In genomic region chr6:76262240-76262639, GRCh38 we compare ENCODE assay signal across 28 cellular contexts.
"Had no signal": no experiment of that assay in that cellular context is flagged by ENCODE, and none has a peak within 500 bp of the region (broad histone marks: within the 10 kb centered on the region; RNA-seq: fewer than 3 reads in every experiment).

No MANE protein-coding gene starts in this region.

- H3K27ac ChIP-seq: coronary artery, dorsolateral prefrontal cortex, epithelial cell of prostate, esophagus squamous epithelium, gastrocnemius medialis, heart right ventricle, left lung, lower lobe of right lung had no signal

- H3K4me1 Mint-ChIP-seq: mesothelial cell of epicardium, naive B cell had no signal

- H3K4me3 ChIP-seq: coronary artery, dorsolateral prefrontal cortex, esophagus squamous epithelium, gastrocnemius medialis, heart right ventricle, left lung, lower lobe of right lung, mucosa of descending colon had no signal

- FAIRE-seq: colon, endometrium, islet of Langerhans, keratinocyte had no signal

- H3K27me3 ChIP-seq: dorsolateral prefrontal cortex, esophagus squamous epithelium, gastrocnemius medialis, heart right ventricle, left lung had no signal

- H3K9me3 ChIP-seq: gastrocnemius medialis had no signal

- H3K4me1 ChIP-seq: esophagus squamous epithelium, gastrocnemius medialis, heart right ventricle, left lung, lower lobe of right lung had no signal

- ATAC-seq: esophagus mucosa, gastrocnemius medialis, heart right ventricle, left cardiac atrium, left lung, left ventricle myocardium superior, lower lobe of right lung, mucosa of descending colon had no signal

- DNase-seq: dermis blood vessel endothelial cell; dorsolateral prefrontal cortex; effector CD4-positive, alpha-beta T cell; effector memory CD4-positive, alpha-beta T cell; erythroblast; esophagus squamous epithelium; foreskin fibroblast; foreskin melanocyte; gastrocnemius medialis; glutamatergic neuron; head of caudate nucleus; heart right ventricle; hippocampal formation; left cardiac atrium; left lung; left ventricle myocardium superior; lower lobe of right lung; mesenchymal stem cell; mucosa of descending colon; naive B cell had no signal

- H3K4me3 Mint-ChIP-seq: mesothelial cell of epicardium, naive B cell had no signal

- H3K27ac Mint-ChIP-seq: mesothelial cell of epicardium, naive B cell had no signal

- H3K27me3 Mint-ChIP-seq: naive B cell had no signal

- H3K36me3 ChIP-seq: esophagus squamous epithelium, gastrocnemius medialis, heart right ventricle, left lung, lower lobe of right lung had no signal
